8 cellular contexts compared by ENCODE assay signal in genomic region chr14:76812093-76812421, GRCh38. TPM values are rescaled to one million over a fixed set of nuclear protein-coding genes. Genes with fewer than 3 reads are reported as not detected.
DNase-seq lines count a peak whose midpoint lies in the region; ATAC-seq and TF ChIP-seq lines count a peak whose summit lies in the region.

No MANE protein-coding gene starts in this region.

- H3K27me3 ChIP-seq in AG04450 (ENCODE audit: control insufficient read depth, insufficient read depth, low read length), result peaks cover 6% of the 10 kb centered on the region
- no peaks in the 10 kb centered on the region for H3K27me3 ChIP-seq in Karpas-422 (ENCODE audit: low read length)
- no peaks in the 10 kb centered on the region for H3K27me3 ChIP-seq in thyroid gland

- peaks cover 24% of the 10 kb centered on the region for H3K36me3 ChIP-seq in Karpas-422 (ENCODE audit: insufficient read depth, low read length)
- peaks cover 0 to 6% of the 10 kb centered on the region in 2 donors for H3K36me3 ChIP-seq in thyroid gland

- H3K9me3 Mint-ChIP-seq in brain, result peaks cover 0 to 2% (median 0%) of the 10 kb centered on the region in 5 experiments

- H3K9me2 ChIP-seq in Karpas-422 (replicated peaks; ENCODE audit: insufficient read depth, low read length), result no peaks in the 10 kb centered on the region

- peaks cover 40% of the 10 kb centered on the region for H3K79me2 ChIP-seq in Karpas-422 (ENCODE audit: low read length)

- peak overlapping the region; percentile 81 for H3K9ac ChIP-seq in Karpas-422 (ENCODE audit: low read length)

- intact Hi-C loops in thyroid gland (cut with DNase I), result no loop called here

- TF ChIP-seq CTCF in AG04450 (IDR thresholded peaks at IDR 0.05; ENCODE audit: low read depth, low read length), result no peak
- no peak for TF ChIP-seq CTCF in brain (conservative IDR thresholded peaks at IDR 0.05)
- TF ChIP-seq CTCF in thyroid gland (IDR thresholded peaks at IDR 0.05), result no peak

- CTCF ChIA-PET in AG04450 (lab: Charles Lee), result interaction anchor here (1.8 to 4.5 kb wide), 4 partner anchors 28 to 104 kb away, joined by 5 to 51 read pairs (median 20); no protein-coding TSS in a partner anchor

- peak overlapping the region; percentile 95 to 99 (median 98) for H3K4me3 Mint-ChIP-seq in brain

- H3K9me3 ChIP-seq in AG04450 (ENCODE audit: control insufficient read depth, insufficient read depth, low read length), result no peaks in the 10 kb centered on the region; the same call in 1 of the 2 replicates
- no peaks in the 10 kb centered on the region for H3K9me3 ChIP-seq in Karpas-422 (ENCODE audit: low read length)
- no peaks in the 10 kb centered on the region for H3K9me3 ChIP-seq in thyroid gland

- H3K4me2 ChIP-seq in Karpas-422 (ENCODE audit: low read depth, low read length, poor library complexity, severe bottlenecking), result peak overlapping the region; percentile 92

- H3K27ac Mint-ChIP-seq in brain, result peak overlapping the region; percentile 92 to 97 (median 96)

- H3K27ac ChIP-seq in AG04450 (ENCODE audit: low read depth, low read length), result no peak overlapping the region
- peak overlapping the region; percentile 44 for H3K27ac ChIP-seq in Karpas-422 (ENCODE audit: low read length)
- H3K27ac ChIP-seq in thyroid gland, result peak overlapping the region; percentile 58 to 96 (median 88)

- H3K27me3 Mint-ChIP-seq in brain, result no peaks in the 10 kb centered on the region

- H3K4me3 ChIP-seq in AG04450 (ENCODE audit: low read depth, low read length), result peak overlapping the region; percentile 73
- H3K4me3 ChIP-seq in Karpas-422 (ENCODE audit: low read length), result peak overlapping the region; percentile 77
- peak overlapping the region; percentile 31 to 77 (median 71) for H3K4me3 ChIP-seq in thyroid gland (replicated peaks in 1 of 3)

- H2AFZ ChIP-seq in Karpas-422 (ENCODE audit: low read length), result peak overlapping the region; percentile 1; the same call in 1 of the 2 replicates

- DNase-seq in AG04450 (ENCODE audit: low read depth, low spot score) (no peak), Karpas-422 (peak; percentile 75), left kidney (ENCODE audit: low read depth, low spot score) (peak; percentile 59), thyroid gland (no peak), iPS-NIHi7 (ENCODE audit: extremely low spot score) (no peak)

- H3K36me3 Mint-ChIP-seq in brain, result peaks cover 19% of the 10 kb centered on the region

- WGBS in thyroid gland, 2 donors, result 0 to 1% methylated on average over 13 to 16 of the region's 20 CpGs

- peak; percentile 20 for ATAC-seq in GM19023 (IDR thresholded peaks at IDR 0.05; ENCODE audit: unreplicated experiment)
- ATAC-seq in HG02759 (IDR thresholded peaks at IDR 0.05; ENCODE audit: unreplicated experiment), result no peak

- TF ChIP-seq POLR2A in thyroid gland (IDR thresholded peaks at IDR 0.05), result no peak

- H4K20me1 ChIP-seq in Karpas-422 (ENCODE audit: insufficient read depth, low read depth, low read length), result no peaks in the 10 kb centered on the region

- peaks cover 36% of the 10 kb centered on the region for H3K4me1 Mint-ChIP-seq in brain

- POLR2A ChIA-PET in AG04450 (lab: Yijun Ruan, JAX), result interaction anchor here (1.0 to 1.2 kb wide), 2 partner anchors 50 to 268 kb away, joined by 3 to 4 read pairs; partner anchors contain the start of gene VASH1

- H3K4me1 ChIP-seq in Karpas-422 (ENCODE audit: low read length) (peaks cover 18% of the 10 kb centered on the region), thyroid gland (peaks cover 0 to 17% of the 10 kb centered on the region in 2 donors)

RNA-seq across cellular contexts. Expression of gene ANGEL1, which starts 0.6 kb away (rescaled TPM):
- 12.8 and 13.1 TPM in 2 replicates for polyA plus RNA-seq in AG04450 (2011; rRNA removed)
- polyA minus RNA-seq in AG04450 (2011; rRNA and poly(A)+ RNA removed), result 13.4 and 14.8 TPM in 2 replicates
- total RNA-seq in Karpas-422 (2014; rRNA removed; shearing (Covaris generic); ENCODE audit: low replicate concordance), result 19.9 and 29.4 TPM in 2 replicates
- polyA plus RNA-seq in brain (ENCODE audit: insufficient read depth, low read depth, low replicate concordance), result 19.3 TPM
- total RNA-seq in thyroid gland, result 10 to 100 TPM; 14.5 to 26.0 (median 18.4) TPM

RNA-seq across cellular contexts. Expression of gene LRRC74A, which starts 14.2 kb away (rescaled TPM):
- polyA plus RNA-seq in AG04450 (2011; rRNA removed) (not detected in 2 replicates), brain (ENCODE audit: insufficient read depth, low read depth, low replicate concordance) (not detected)
- not detected in 2 replicates for polyA minus RNA-seq in AG04450 (2011; rRNA and poly(A)+ RNA removed)
- not detected in 2 replicates for total RNA-seq in Karpas-422 (2014; rRNA removed; shearing (Covaris generic); ENCODE audit: low replicate concordance)
- total RNA-seq in thyroid gland, result not detected

RNA-seq across cellular contexts. Expression of gene VASH1, which starts 50.8 kb away (rescaled TPM):
- polyA plus RNA-seq in AG04450 (2011; rRNA removed), result 5.0 and 6.0 TPM in 2 replicates
- 7.2 and 8.5 TPM in 2 replicates for polyA minus RNA-seq in AG04450 (2011; rRNA and poly(A)+ RNA removed)
- not detected in 2 replicates for total RNA-seq in Karpas-422 (2014; rRNA removed; shearing (Covaris generic); ENCODE audit: low replicate concordance)
- 42.7 TPM for polyA plus RNA-seq in brain (ENCODE audit: insufficient read depth, low read depth, low replicate concordance)
- total RNA-seq in thyroid gland, result 1 to 10 TPM; 2.3 to 5.0 (median 3.1) TPM

Comparison
In these comparisons a context has a peak if more than half of its experiments do, and no peak if none do; other contexts are left out.
1. DNase-seq: peak in Karpas-422 (single experiment) and left kidney (single experiment); none in AG04450 (single experiment), thyroid gland (0 of 2) and iPS-NIHi7 (single experiment).
2. Peak in every context shown above with its lines, with median percentiles within 50 percentile points of each other: H3K4me3 ChIP-seq.